ENCODE assay signal across 24 cellular contexts in the genomic region with DNA sequence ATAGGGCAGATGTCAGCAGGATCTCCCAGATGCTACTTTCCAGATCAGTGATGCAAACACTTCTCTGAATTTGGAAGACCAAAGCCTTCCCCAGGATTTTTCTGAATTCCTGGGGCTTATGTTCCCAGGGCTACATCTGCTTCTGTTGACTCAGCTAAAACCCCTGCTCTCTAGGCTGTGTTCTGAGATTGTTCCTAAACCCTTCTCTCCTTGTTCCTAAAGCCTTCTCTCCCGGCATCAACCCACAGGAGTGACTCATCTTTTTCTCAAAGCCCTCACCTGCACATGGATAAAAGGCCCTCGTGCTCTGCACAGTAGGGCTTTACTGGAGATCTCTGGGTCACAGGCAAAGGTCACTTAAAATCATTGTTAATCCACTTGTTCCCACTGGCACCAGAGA. TPM values are rescaled to one million over a fixed set of nuclear protein-coding genes. Genes with fewer than 3 reads are reported as not detected.
A peak's percentile ranks its signal among the peaks of the same experiment; 100 is the strongest.
DNase-seq lines count a peak whose midpoint lies in the region; ATAC-seq lines count a peak whose summit lies in the region.
"Had no signal": no experiment of that assay in that cellular context is flagged by ENCODE, and none has a peak within 500 bp of the region (broad histone marks: within the 10 kb centered on the region; RNA-seq: fewer than 3 reads in every experiment).

No MANE protein-coding gene starts in this region.

- DNase-seq in H7 (peak; percentile 56), NCI-H1694 treated with DMSO at 0.1 percent for 48 hours (lab: John Stamatoyannopoulos, UW) (peak; percentile 79), amniotic epithelial cell (ENCODE audit: low read depth) (peak; percentile 41), iPS-NIHi7 (ENCODE audit: extremely low spot score) (peak; percentile 24), EL (no peak), superior temporal gyrus (ENCODE audit: extremely low spot score) (no peak), LoVo (ENCODE audit: low spot score) (no peak)
- DNase-seq: activated CD8-positive, alpha-beta T cell treated with anti-CD3 and anti-CD28 coated beads for 36 hours; activated naive CD4-positive, alpha-beta T cell; amygdala; CD4-positive, alpha-beta T cell; erythroblast; left cardiac atrium; NCI-H187 treated with DMSO at 0.1 percent for 48 hours; NCI-H446; small intestine; stimulated activated naive CD8-positive, alpha-beta T cell treated with anti-CD3 and anti-CD28 coated beads, Interleukin-15, Interleukin-2, amounts not matched to agents 100 U/mL and 50 U/mL, for 24 hours; T1000 had no signal

- no peak overlapping the region for H3K4me3 ChIP-seq in H7 (ENCODE audit: insufficient read depth, low read depth, low read length)
- H3K4me3 ChIP-seq: gastroesophageal sphincter, HAP-1, prostate gland, tibial nerve had no signal

- ATAC-seq in GM18868 (IDR thresholded peaks at IDR 0.05; ENCODE audit: unreplicated experiment) = no peak
- ATAC-seq: activated CD4-positive, CD25-positive, alpha-beta regulatory T cell treated with anti-CD3 and anti-CD28 coated beads, Interleukin-2, amount 50 U/mL, for 24 hours; activated CD8-positive, alpha-beta T cell treated with anti-CD3 and anti-CD28 coated beads for 36 hours; gastroesophageal sphincter; stimulated activated naive CD8-positive, alpha-beta T cell treated with anti-CD3 and anti-CD28 coated beads, Interleukin-15, Interleukin-2, amounts not matched to agents 100 U/mL and 50 U/mL, for 24 hours had no signal

- peaks cover 2% of the 10 kb centered on the region for H3K36me3 ChIP-seq in H7 (replicated peaks; ENCODE audit: control insufficient read depth, insufficient read depth, low read length)
- H3K36me3 ChIP-seq: prostate gland had no signal

- H3K27me3 ChIP-seq in H7 (ENCODE audit: control insufficient read depth, insufficient read depth, low read length) = no peaks in the 10 kb centered on the region
- H3K27me3 ChIP-seq: gastroesophageal sphincter, tibial nerve had no signal

RNA-seq across cellular contexts. Expression of gene FAH, which starts 35.5 kb away (rescaled TPM):
- 17.6 and 21.4 TPM in 2 replicates for total RNA-seq in H7 (2014; rRNA removed; shearing (Covaris generic))

Comparison
In these comparisons a context has a peak if more than half of its experiments do, and no peak if none do; other contexts are left out.
1. DNase-seq: peak in H7 (single experiment), NCI-H1694 treated with DMSO at 0.1 percent for 48 hours (single experiment), amniotic epithelial cell (single experiment) and iPS-NIHi7 (single experiment); none in EL (single experiment), superior temporal gyrus (single experiment) and LoVo (single experiment).